Comparison of ENCODE assay signal across 17 cellular contexts in genomic region chr2:172909454-172909853, GRCh38.
"Had no signal": no experiment of that assay in that cellular context is flagged by ENCODE, and none has a peak within 500 bp of the region (broad histone marks: within the 10 kb centered on the region; RNA-seq: fewer than 3 reads in every experiment).

No MANE protein-coding gene starts in this region.

- FAIRE-seq: astrocyte, frontal cortex had no signal

- ATAC-seq: left lung; right cardiac atrium; stimulated activated naive CD8-positive, alpha-beta T cell treated with anti-CD3 and anti-CD28 coated beads, Interleukin-15, Interleukin-2, amounts not matched to agents 100 U/mL and 50 U/mL, for 24 hours had no signal

- DNase-seq: activated CD4-positive, alpha-beta memory T cell treated with anti-CD3 and anti-CD28 coated beads, Interleukin-2, amount 10 ng/mL, durations not matched to agents 7 days and 5 days; activated CD4-positive, alpha-beta T cell treated with anti-CD3 and anti-CD28 coated beads for 48 hours; activated naive CD8-positive, alpha-beta T cell treated with anti-CD3 and anti-CD28 coated beads for 36 hours; central memory CD4-positive, alpha-beta T cell; dermis blood vessel endothelial cell; effector memory CD4-positive, alpha-beta T cell; glutamatergic neuron; immature natural killer cell; left lung; naive B cell; nucleus accumbens; right cardiac atrium; stimulated activated CD4-positive, alpha-beta T cell treated with anti-CD3 and anti-CD28 coated beads, Interleukin-4, amount 100 ng/mL, for 24 hours; stimulated activated naive CD8-positive, alpha-beta T cell treated with anti-CD3 and anti-CD28 coated beads, Interleukin-15, Interleukin-2, amounts not matched to agents 100 U/mL and 50 U/mL, for 24 hours; tibial artery had no signal
